ENCODE assay signal across 13 cellular contexts in genomic region chr6:30889921-30890645, GRCh38. TPM values are rescaled to one million over a fixed set of nuclear protein-coding genes. Genes with fewer than 3 reads are reported as not detected.
DNase-seq lines count a peak whose midpoint lies in the region; ATAC-seq and TF ChIP-seq lines count a peak whose summit lies in the region.
"Had no signal": no experiment of that assay in that cellular context is flagged by ENCODE, and none has a peak within 500 bp of the region (broad histone marks: within the 10 kb centered on the region; RNA-seq: fewer than 3 reads in every experiment).

No MANE protein-coding gene starts in this region.

- H4K20me1 ChIP-seq in OCI-LY7 (ENCODE audit: insufficient read depth, low read length) = no peaks in the 10 kb centered on the region

- H3K36me3 ChIP-seq in H7 (replicated peaks; ENCODE audit: control insufficient read depth, insufficient read depth, low read length) (peaks cover 39% of the 10 kb centered on the region), prostate gland (peaks cover 6 to 7% of the 10 kb centered on the region in 2 donors), OCI-LY7 (ENCODE audit: insufficient read depth, low read length) (0 out of 2 replicates have a peak, but pooled peaks cover 3% of the 10 kb centered on the region)
- H3K36me3 ChIP-seq in CD8-positive, alpha-beta T cell (ENCODE audit: insufficient read depth, low read length) = peaks cover 8% of the 10 kb centered on the region

- intact Hi-C loops in prostate gland (cut with DNase I) = no loop called here
- intact Hi-C loops in CD8-positive, alpha-beta T cell (cut with DNase I, micrococcal nuclease) = no loop called here
- intact Hi-C loops in OCI-LY7 (cut with micrococcal nuclease; ENCODE audit: unreplicated experiment) = loop anchor here (10.0 kb wide), 1 partner anchor 215 kb away; the partner anchor contains the start of gene DHX16

- peak; percentile 28 for DNase-seq in H7
- peak; percentile 60 for DNase-seq in NCI-H345 treated with DMSO at 0.1 percent for 48 hours (lab: John Stamatoyannopoulos, UW; ENCODE audit: unreplicated experiment)
- peak; percentile 70 to 85 for DNase-seq in foreskin keratinocyte
- DNase-seq in prostate gland (ENCODE audit: low spot score) = peak; percentile 62
- no peak for DNase-seq in CD8-positive, alpha-beta T cell
- no peak for DNase-seq in NCI-H2171 treated with DMSO at 0.1 percent for 48 hours (lab: John Stamatoyannopoulos, UW)
- no peak for DNase-seq in OCI-LY7 (ENCODE audit: low spot score)
- DNase-seq: activated CD4-positive, alpha-beta T cell treated with anti-CD3 and anti-CD28 coated beads for 1 hour; EL; NCI-H1436; stimulated activated naive CD4-positive, alpha-beta T cell had no signal

- POLR2A ChIA-PET in CD8-positive, alpha-beta T cell (lab: Charles Lee) = interaction anchor here (0.6 kb wide), 1 partner anchor 332 kb away, joined by 3 read pairs; no protein-coding TSS in a partner anchor
- POLR2A ChIA-PET in OCI-LY7 (lab: Charles Lee) = no interaction called here

- 48% methylated on average over 14 of the region's 14 CpGs for WGBS in prostate gland

- H3K4me2 ChIP-seq in OCI-LY7 (ENCODE audit: low read length) = no peak overlapping the region

- H3K27ac Mint-ChIP-seq in CD8-positive, alpha-beta T cell = no peak overlapping the region

- H3K4me1 ChIP-seq in foreskin keratinocyte (peaks cover 28% of the 10 kb centered on the region), prostate gland (replicated peaks) (peaks cover 6% of the 10 kb centered on the region), OCI-LY7 (ENCODE audit: insufficient read depth, low read length, poor library complexity, severe bottlenecking) (peaks cover 25% of the 10 kb centered on the region)
- peaks cover 16% of the 10 kb centered on the region for H3K4me1 ChIP-seq in CD8-positive, alpha-beta T cell (ENCODE audit: insufficient read depth, low read length)

- CTCF ChIA-PET in CD8-positive, alpha-beta T cell (lab: Charles Lee) = interaction anchor here (0.7 to 1.6 kb wide), 8 partner anchors 14 to 206 kb away, joined by 3 to 6 read pairs (median 3); no protein-coding TSS in a partner anchor
- CTCF ChIA-PET in OCI-LY7 (lab: Charles Lee; ENCODE audit: unreplicated experiment) = no interaction called here

- no peaks in the 10 kb centered on the region for H3K9me3 Mint-ChIP-seq in CD8-positive, alpha-beta T cell

- no peaks in the 10 kb centered on the region for H3K27me3 ChIP-seq in H7 (ENCODE audit: control insufficient read depth, insufficient read depth, low read length)
- H3K27me3 ChIP-seq in foreskin keratinocyte = no peaks in the 10 kb centered on the region
- H3K27me3 ChIP-seq in prostate gland (replicated peaks; ENCODE audit: insufficient read depth) = no peaks in the 10 kb centered on the region
- no peaks in the 10 kb centered on the region for H3K27me3 ChIP-seq in CD8-positive, alpha-beta T cell (ENCODE audit: insufficient read depth, low read length)

- no peaks in the 10 kb centered on the region for H3K79me2 ChIP-seq in OCI-LY7 (ENCODE audit: insufficient read depth, low read depth, low read length)

- H3K9me3 ChIP-seq in prostate gland (no peaks in the 10 kb centered on the region), OCI-LY7 (ENCODE audit: low read length) (no peaks in the 10 kb centered on the region)
- H3K9me3 ChIP-seq in CD8-positive, alpha-beta T cell (ENCODE audit: low read length) = no peaks in the 10 kb centered on the region

- no TSS peak for BruUV-seq in OCI-LY7 (replicated peaks; lab: Mats Ljungman, UMichigan)

- H2AFZ ChIP-seq in OCI-LY7 (ENCODE audit: low read length) = no peak overlapping the region

- H3K27ac ChIP-seq in foreskin keratinocyte (no peak overlapping the region), prostate gland (no peak overlapping the region), OCI-LY7 (ENCODE audit: low read depth, low read length, poor library complexity, severe bottlenecking) (no peak overlapping the region)
- H3K27ac ChIP-seq in CD8-positive, alpha-beta T cell (ENCODE audit: low read depth, low read length) = no peak overlapping the region

- peaks cover 21% of the 10 kb centered on the region for H3K4me1 Mint-ChIP-seq in CD8-positive, alpha-beta T cell (ENCODE audit: low read depth)

- ATAC-seq in foreskin keratinocyte (peak; percentile 23), GM18867 (IDR thresholded peaks at IDR 0.05; ENCODE audit: unreplicated experiment) (no peak)
- ATAC-seq in CD8-positive, alpha-beta T cell = no peak

- no peak for TF ChIP-seq CTCF in foreskin keratinocyte (conservative IDR thresholded peaks at IDR 0.05)
- no peak for TF ChIP-seq CTCF in prostate gland (IDR thresholded peaks at IDR 0.05)
- TF ChIP-seq CTCF in CD8-positive, alpha-beta T cell (IDR thresholded peaks at IDR 0.05) = no peak
- TF ChIP-seq CTCF in OCI-LY7 (conservative IDR thresholded peaks at IDR 0.05; ENCODE audit: low read length) = no peak

- H3K36me3 Mint-ChIP-seq in CD8-positive, alpha-beta T cell = peaks cover 34% of the 10 kb centered on the region

- no peaks in the 10 kb centered on the region for H3K9me2 ChIP-seq in OCI-LY7 (ENCODE audit: insufficient read depth, low read length)

- TF ChIP-seq POLR2A in prostate gland (IDR thresholded peaks at IDR 0.05) = no peak

- H3K27me3 Mint-ChIP-seq in CD8-positive, alpha-beta T cell (ENCODE audit: low read depth) = no peaks in the 10 kb centered on the region

- H3K4me3 ChIP-seq in H7 (ENCODE audit: insufficient read depth, low read depth, low read length) (no peak overlapping the region), prostate gland (no peak overlapping the region), OCI-LY7 (ENCODE audit: low read depth, low read length, poor library complexity, severe bottlenecking) (no peak overlapping the region)
- no peak overlapping the region for H3K4me3 ChIP-seq in CD8-positive, alpha-beta T cell (ENCODE audit: low read depth, low read length)
- H3K4me3 ChIP-seq: lung had no signal

- no peak overlapping the region for H3K4me3 Mint-ChIP-seq in CD8-positive, alpha-beta T cell

RNA-seq across cellular contexts. Expression of gene DDR1, which starts 5.8 kb away (rescaled TPM):
- total RNA-seq in H7 (2014; rRNA removed; shearing (Covaris generic)) = 117 and 127 TPM in 2 replicates
- total RNA-seq in foreskin keratinocyte (211 and 243 TPM in 2 replicates), prostate gland (100 to 1,000 TPM; 178 to 182 TPM), OCI-LY7 (2022) (24.6 and 30.3 TPM in 2 replicates)
- 138 and 147 TPM in 2 replicates for polyA plus RNA-seq in foreskin keratinocyte
- 1 to 10 TPM; 5.9 to 8.0 TPM for total RNA-seq in CD8-positive, alpha-beta T cell
- 14.0 and 15.4 TPM in 2 replicates for total RNA-seq in OCI-LY7 (2014; rRNA removed; shearing (Covaris generic))

RNA-seq across cellular contexts. Expression of gene GTF2H4, which starts 17.9 kb away (rescaled TPM):
- 30.5 and 30.9 TPM in 2 replicates for total RNA-seq in H7 (2014; rRNA removed; shearing (Covaris generic))
- total RNA-seq in foreskin keratinocyte (23.6 and 25.9 TPM in 2 replicates), prostate gland (10 to 100 TPM; 19.0 to 26.2 TPM), OCI-LY7 (2022) (45.8 and 48.7 TPM in 2 replicates)
- 33.1 and 38.8 TPM in 2 replicates for polyA plus RNA-seq in foreskin keratinocyte
- 1 to 10 TPM; 7.0 to 7.5 TPM for total RNA-seq in CD8-positive, alpha-beta T cell
- total RNA-seq in OCI-LY7 (2014; rRNA removed; shearing (Covaris generic)) = 30.5 and 38.4 TPM in 2 replicates

RNA-seq across cellular contexts. Expression of gene VARS2, which starts 24.0 kb away (rescaled TPM):
- total RNA-seq in H7 (2014; rRNA removed; shearing (Covaris generic)) = 54.4 and 60.5 TPM in 2 replicates
- total RNA-seq in foreskin keratinocyte = 26.4 and 32.5 TPM in 2 replicates
- 18.1 and 21.5 TPM in 2 replicates for polyA plus RNA-seq in foreskin keratinocyte
- 10 to 100 TPM; 15.8 to 27.0 TPM for total RNA-seq in prostate gland
- total RNA-seq in CD8-positive, alpha-beta T cell = 10 to 100 TPM; 19.5 to 20.6 TPM
- total RNA-seq in OCI-LY7 (2014; rRNA removed; shearing (Covaris generic)) = 71.4 and 81.8 TPM in 2 replicates
- total RNA-seq in OCI-LY7 (2022) = 98.9 and 105 TPM in 2 replicates

RNA-seq across cellular contexts. Expression of gene SFTA2, which starts 41.9 kb away (rescaled TPM):
- not detected in 2 replicates for total RNA-seq in H7 (2014; rRNA removed; shearing (Covaris generic))
- total RNA-seq in foreskin keratinocyte (not detected in 2 replicates), prostate gland (not detected), OCI-LY7 (2022) (not detected in 2 replicates)
- polyA plus RNA-seq in foreskin keratinocyte = not detected in 2 replicates
- not detected for total RNA-seq in CD8-positive, alpha-beta T cell
- total RNA-seq in OCI-LY7 (2014; rRNA removed; shearing (Covaris generic)) = not detected in 2 replicates

RNA-seq across cellular contexts. Expression of gene MUCL3, which starts 50.7 kb away (rescaled TPM):
- not detected in 2 replicates for total RNA-seq in H7 (2014; rRNA removed; shearing (Covaris generic))
- not detected in 2 replicates for total RNA-seq in foreskin keratinocyte
- polyA plus RNA-seq in foreskin keratinocyte = not detected in 2 replicates
- not detected for total RNA-seq in prostate gland
- not detected for total RNA-seq in CD8-positive, alpha-beta T cell
- not detected in 2 replicates for total RNA-seq in OCI-LY7 (2014; rRNA removed; shearing (Covaris generic))
- not detected in 2 replicates for total RNA-seq in OCI-LY7 (2022)

Comparison
In these comparisons a context has a peak if more than half of its experiments do, and no peak if none do; other contexts are left out.
1. DNase-seq: peak in H7 (single experiment), NCI-H345 treated with DMSO at 0.1 percent for 48 hours (single experiment), foreskin keratinocyte (2 of 2) and prostate gland (single experiment); none in CD8-positive, alpha-beta T cell (0 of 7), NCI-H2171 treated with DMSO at 0.1 percent for 48 hours (single experiment) and OCI-LY7 (single experiment).